17 cellular contexts compared by ENCODE assay signal in the genomic region with DNA sequence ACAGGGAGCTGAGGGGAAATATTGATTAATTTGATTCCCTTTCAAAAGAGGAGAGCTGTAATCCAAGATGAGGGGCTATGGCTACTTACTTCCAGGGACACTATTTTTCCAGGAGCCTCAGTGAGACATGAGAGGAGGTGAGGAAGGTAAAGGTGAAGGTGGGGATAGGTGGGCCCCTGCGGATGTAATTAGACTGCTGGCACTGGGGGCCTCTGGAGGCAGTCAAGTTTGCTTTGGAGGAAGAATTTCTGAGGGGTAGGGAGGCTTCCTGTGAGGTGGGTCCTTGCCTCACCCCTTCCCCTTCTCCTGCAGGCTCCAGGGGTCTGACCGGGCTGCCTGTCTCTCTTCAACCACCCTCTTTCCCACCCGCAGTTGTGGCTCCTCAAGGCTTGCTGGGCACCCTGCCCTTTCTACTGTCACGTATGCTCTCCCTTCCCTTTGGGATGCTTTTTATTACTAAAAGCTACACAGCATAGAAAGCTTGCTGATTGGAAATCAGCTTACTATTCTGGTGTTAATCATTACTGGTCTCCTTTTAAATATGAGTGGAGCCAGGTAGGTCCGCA. TPM values are rescaled to one million over a fixed set of nuclear protein-coding genes. Genes with fewer than 3 reads are reported as not detected.
DNase-seq lines count a peak whose midpoint lies in the region; ATAC-seq and TF ChIP-seq lines count a peak whose summit lies in the region.
"Had no signal": no experiment of that assay in that cellular context is flagged by ENCODE, and none has a peak within 500 bp of the region (broad histone marks: within the 10 kb centered on the region; RNA-seq: fewer than 3 reads in every experiment).

No MANE protein-coding gene starts in this region.

- dilution Hi-C loops in IMR-90 (cut with HindIII; ENCODE audit: low sequenced_read_pairs, unreplicated experiment), result no loop called here

- H3K9me3 Mint-ChIP-seq in CD8-positive, alpha-beta T cell, result no peaks in the 10 kb centered on the region
- no peaks in the 10 kb centered on the region for H3K9me3 Mint-ChIP-seq in osteocyte (ENCODE audit: unreplicated experiment)
- H3K9me3 Mint-ChIP-seq: immature natural killer cell had no signal

- H4K8ac ChIP-seq in IMR-90 (ENCODE audit: low read depth in 2 of 2, low read length in 2 of 2), result no peak overlapping the region

- H2BK120ac ChIP-seq in IMR-90 (ENCODE audit: low read depth, low read length), result no peak overlapping the region

- DNase-seq in IMR-90, result no peak
- DNase-seq in dorsolateral prefrontal cortex, result no peak
- DNase-seq in spleen, result no peak
- no peak for DNase-seq in CD8-positive, alpha-beta T cell
- DNase-seq in RPMI8226, result no peak
- no peak for DNase-seq in iPS-NIHi11 (ENCODE audit: low spot score)
- no peak for DNase-seq in osteocyte (ENCODE audit: extremely low spot score, unreplicated experiment)
- DNase-seq: activated CD4-positive, alpha-beta T cell treated with anti-CD3 and anti-CD28 coated beads, Interleukin-2, amount 50 U/mL, for 1 hour; activated naive CD4-positive, alpha-beta T cell treated with anti-CD3 and anti-CD28 coated beads, Interleukin-2, amount 50 U/mL, for 16 hours; COR-L47; H7; immature natural killer cell; NCI-H524; stimulated activated CD4-positive, alpha-beta T cell treated with anti-CD3 and anti-CD28 coated beads, Interleukin-4, amount 100 ng/mL, for 1 hour; T1000 had no signal

- H3K9ac ChIP-seq in IMR-90 (ENCODE audit: low read depth, low read length), result no peak overlapping the region
- peak overlapping the region; percentile 10 for H3K9ac ChIP-seq in mucosa of stomach (ENCODE audit: low read length)

- peak overlapping the region; percentile 1; the same call in 1 of the 2 replicates for H3K27ac ChIP-seq in IMR-90 (ENCODE audit: insufficient read depth, low read length)
- peak overlapping the region in 33 of 59 donors; percentile 1 to 81 (median 43) for H3K27ac ChIP-seq in dorsolateral prefrontal cortex
- H3K27ac ChIP-seq in spleen, result peak overlapping the region in 5 of 8 donors; percentile 36 to 75 (median 52)
- no peak overlapping the region for H3K27ac ChIP-seq in CD8-positive, alpha-beta T cell (ENCODE audit: low read depth, low read length)

- no peak overlapping the region; the same call in 1 of the 2 replicates for H3K18ac ChIP-seq in IMR-90 (ENCODE audit: low read depth, low read length)

- no peak overlapping the region for H2BK20ac ChIP-seq in IMR-90 (ENCODE audit: low read depth, low read length)

- CTCF ChIA-PET in IMR-90 (lab: Yijun Ruan, JAX), result no interaction called here
- CTCF ChIA-PET in CD8-positive, alpha-beta T cell (lab: Charles Lee), result interaction anchor here (0.8 to 1.2 kb wide), 2 partner anchors 70 to 522 kb away, joined by 3 read pairs; no protein-coding TSS in a partner anchor

- no TSS peak for BruUV-seq in IMR-90 (replicated peaks; lab: Mats Ljungman, UMichigan)

- in situ Hi-C loops in IMR-90 (cut with MboI; ENCODE audit: low sequenced_read_pairs), result no loop called here

- TF ChIP-seq CTCF in IMR-90 (conservative IDR thresholded peaks at IDR 0.05; ENCODE audit: low read depth, low read length) (no peak), dorsolateral prefrontal cortex (IDR thresholded peaks at IDR 0.05 in 54 of 56, conservative IDR thresholded peaks at IDR 0.05 in 2 of 56; ENCODE audit: low read depth in 1 of 56, partially characterized antibody in 56 of 56) (no peak), spleen (IDR thresholded peaks at IDR 0.05 in 8 of 11, conservative IDR thresholded peaks at IDR 0.05 in 3 of 11) (no peak), osteocyte (IDR thresholded peaks at IDR 0.05) (no peak)
- TF ChIP-seq CTCF in CD8-positive, alpha-beta T cell (IDR thresholded peaks at IDR 0.05), result no peak

- H4K91ac ChIP-seq in IMR-90 (ENCODE audit: insufficient read depth, low read depth, low read length), result no peak overlapping the region

- no peaks in the 10 kb centered on the region; the same call in 1 of the 2 replicates for H3K27me3 ChIP-seq in IMR-90 (ENCODE audit: control insufficient read depth, insufficient read depth, low read length)
- H3K27me3 ChIP-seq in dorsolateral prefrontal cortex, result no peaks in the 10 kb centered on the region
- H3K27me3 ChIP-seq in mucosa of stomach (ENCODE audit: control insufficient read depth, insufficient read depth, low read length), result no peaks in the 10 kb centered on the region
- H3K27me3 ChIP-seq in spleen (replicated peaks in 1 of 7), result no peaks in the 10 kb centered on the region
- no peaks in the 10 kb centered on the region for H3K27me3 ChIP-seq in CD8-positive, alpha-beta T cell (ENCODE audit: insufficient read depth, low read length)

- H4K5ac ChIP-seq in IMR-90 (ENCODE audit: low read depth, low read length), result no peak overlapping the region; the same call in 1 of the 2 replicates

- intact Hi-C loops in IMR-90 (cut with micrococcal nuclease) (loop anchor here (5.0 kb wide), 1 partner anchor 91 kb away; no protein-coding TSS in a partner anchor), dorsolateral prefrontal cortex (cut with DNase I) (no loop called here), spleen (cut with DNase I; ENCODE audit: low total_unique reads) (no loop called here)
- intact Hi-C loops in CD8-positive, alpha-beta T cell (cut with DNase I, micrococcal nuclease), result no loop called here

- H4K20me1 ChIP-seq in IMR-90 (ENCODE audit: insufficient read depth, low read length), result no peaks in the 10 kb centered on the region

- no peak overlapping the region for H3K14ac ChIP-seq in IMR-90 (replicated peaks; ENCODE audit: low read depth, low read length)

- peaks cover 15% of the 10 kb centered on the region for H3K4me1 Mint-ChIP-seq in CD8-positive, alpha-beta T cell (ENCODE audit: low read depth)
- no peaks in the 10 kb centered on the region for H3K4me1 Mint-ChIP-seq in osteocyte (ENCODE audit: unreplicated experiment)
- H3K4me1 Mint-ChIP-seq: immature natural killer cell had no signal

- H3K4me3 Mint-ChIP-seq in CD8-positive, alpha-beta T cell, result no peak overlapping the region
- H3K4me3 Mint-ChIP-seq in osteocyte (ENCODE audit: unreplicated experiment), result no peak overlapping the region
- H3K4me3 Mint-ChIP-seq: immature natural killer cell had no signal

- no peak overlapping the region for H2AK9ac ChIP-seq in IMR-90 (replicated peaks; ENCODE audit: low read depth, low read length, poor library complexity)

- ATAC-seq in IMR-90 (ENCODE audit: low read depth), result no peak
- no peak for ATAC-seq in CD8-positive, alpha-beta T cell

- H3K56ac ChIP-seq in IMR-90 (ENCODE audit: extremely low read depth, insufficient read depth, low read length), result no peak overlapping the region

- H3K4ac ChIP-seq in IMR-90 (ENCODE audit: low read depth, low read length), result no peak overlapping the region

- H3K36me3 Mint-ChIP-seq in CD8-positive, alpha-beta T cell, result no peaks in the 10 kb centered on the region
- no peaks in the 10 kb centered on the region for H3K36me3 Mint-ChIP-seq in osteocyte (ENCODE audit: unreplicated experiment)

- H3K79me1 ChIP-seq in IMR-90 (ENCODE audit: low read depth in 1 of 2, low read length in 2 of 2), result no peaks in the 10 kb centered on the region

- H3K4me3 ChIP-seq in IMR-90 (ENCODE audit: insufficient read depth, low read depth, low read length) (no peak overlapping the region), dorsolateral prefrontal cortex (peak overlapping the region in 2 of 59 donors; percentile 2 to 10), mucosa of stomach (ENCODE audit: low read length) (no peak overlapping the region), spleen (no peak overlapping the region)
- H3K4me3 ChIP-seq in CD8-positive, alpha-beta T cell (ENCODE audit: low read depth, low read length), result no peak overlapping the region
- H3K4me3 ChIP-seq: mucosa of descending colon had no signal

- no peak overlapping the region for H3K27ac Mint-ChIP-seq in CD8-positive, alpha-beta T cell
- no peak overlapping the region for H3K27ac Mint-ChIP-seq in osteocyte (ENCODE audit: unreplicated experiment)
- H3K27ac Mint-ChIP-seq: immature natural killer cell had no signal

- H3K36me3 ChIP-seq in IMR-90 (ENCODE audit: control insufficient read depth, insufficient read depth, low read length) (no peaks in the 10 kb centered on the region), mucosa of stomach (ENCODE audit: control insufficient read depth, insufficient read depth, low read length) (no peaks in the 10 kb centered on the region), spleen (no peaks in the 10 kb centered on the region)
- no peaks in the 10 kb centered on the region for H3K36me3 ChIP-seq in CD8-positive, alpha-beta T cell (ENCODE audit: insufficient read depth, low read length)

- H2AK5ac ChIP-seq in IMR-90 (ENCODE audit: low read depth, low read length), result no peak overlapping the region

- H3K9me1 ChIP-seq in IMR-90 (ENCODE audit: insufficient read depth, low read length), result no peaks in the 10 kb centered on the region

- WGBS in IMR-90 (ENCODE audit: extremely low coverage in 2 of 2, insufficient read length in 1 of 2), 2 experiments, result 0% methylated on average over 1 of the region's 5 CpGs; no CpG with 5 or more reads in 1 of the 2 experiments
- WGBS in spleen, 5 donors, result 82 to 86% (median 83%) methylated on average over 5 of the region's 5 CpGs

- no peak overlapping the region; the same call in 1 of the 2 replicates for H3K4me2 ChIP-seq in IMR-90 (ENCODE audit: low read depth, low read length)

- H3K4me1 ChIP-seq in IMR-90 (ENCODE audit: control insufficient read depth, insufficient read depth, low read length), result peaks cover 6% of the 10 kb centered on the region; the same call in 1 of the 2 replicates
- no peaks in the 10 kb centered on the region for H3K4me1 ChIP-seq in mucosa of stomach (ENCODE audit: control insufficient read depth, insufficient read depth, low read length)
- peaks cover 0 to 15% (median 3%) of the 10 kb centered on the region in 6 donors for H3K4me1 ChIP-seq in spleen
- H3K4me1 ChIP-seq in CD8-positive, alpha-beta T cell (ENCODE audit: insufficient read depth, low read length), result peaks cover 9% of the 10 kb centered on the region

- POLR2A ChIA-PET in IMR-90 (lab: Charles Lee; ENCODE audit: unreplicated experiment), result no interaction called here
- POLR2A ChIA-PET in CD8-positive, alpha-beta T cell (lab: Charles Lee), result no interaction called here

- H2BK5ac ChIP-seq in IMR-90 (ENCODE audit: low read depth, low read length, poor library complexity, severe bottlenecking), result no peak overlapping the region

- no peaks in the 10 kb centered on the region for H3K9me3 ChIP-seq in IMR-90 (ENCODE audit: control insufficient read depth, insufficient read depth, low read length)
- no peaks in the 10 kb centered on the region for H3K9me3 ChIP-seq in mucosa of stomach (ENCODE audit: control insufficient read depth, low read length)
- no peaks in the 10 kb centered on the region for H3K9me3 ChIP-seq in spleen
- no peaks in the 10 kb centered on the region for H3K9me3 ChIP-seq in CD8-positive, alpha-beta T cell (ENCODE audit: low read length)
- H3K9me3 ChIP-seq: mucosa of descending colon had no signal

- TF ChIP-seq POLR2A in IMR-90 (IDR thresholded peaks at IDR 0.05; ENCODE audit: low read depth, low read length), result no peak
- TF ChIP-seq POLR2A in spleen (IDR thresholded peaks at IDR 0.05), result no peak

- TF ChIP-seq RAD21 in IMR-90 (IDR thresholded peaks at IDR 0.05; ENCODE audit: low read length), result no peak

- no peak overlapping the region for H2AFZ ChIP-seq in IMR-90 (replicated peaks; ENCODE audit: low read length, poor library complexity)

- no peaks in the 10 kb centered on the region for H3K27me3 Mint-ChIP-seq in CD8-positive, alpha-beta T cell (ENCODE audit: low read depth)
- no peaks in the 10 kb centered on the region for H3K27me3 Mint-ChIP-seq in osteocyte (ENCODE audit: unreplicated experiment)

- H3K23ac ChIP-seq in IMR-90 (ENCODE audit: low read depth, low read length), result no peak overlapping the region

- no peak overlapping the region for H2BK15ac ChIP-seq in IMR-90 (ENCODE audit: low read depth, low read length)

RNA-seq across cellular contexts. Expression of gene GASK1A, which starts 22.5 kb away (rescaled TPM):
- total RNA-seq in IMR-90 (2012; rRNA removed) (0.18 and 0.28 TPM in 2 replicates), dorsolateral prefrontal cortex (10 to 100 TPM in 113 of 120 experiments, 1 to 10 TPM in 7; 8.4 to 31.4 (median 14.8) TPM), spleen (1 to 10 TPM in 5 of 7 donors, under 1 TPM in 2; 0.43 to 4.0 (median 1.9) TPM), osteocyte (not detected in 2 replicates)
- polyA plus RNA-seq in IMR-90 (2012; rRNA removed) (0.06 and 0.19 TPM in 2 replicates), spleen (1 to 10 TPM in 2 of 3 donors, under 1 TPM in 1; 0.59 to 2.4 (median 1.6) TPM)
- 0.09 and 0.14 TPM in 2 replicates for polyA plus RNA-seq in IMR-90 (2012; cell fraction: cytosol; rRNA removed)
- 0.18 and 0.44 TPM in 2 replicates for polyA plus RNA-seq in IMR-90 (2012; cell fraction: nucleus; rRNA removed; ENCODE audit: low replicate concordance)
- under 1 TPM in 1 of 2 experiments, not detected in 1; 0.19 TPM for total RNA-seq in CD8-positive, alpha-beta T cell
- polyA plus RNA-seq: immature natural killer cell had no signal
